1 cellular context compared by ENCODE assay signal in genomic region chr4:14168919-14169318, GRCh38.
A peak's percentile ranks its signal among the peaks of the same experiment; 100 is the strongest.
TF ChIP-seq lines count a peak whose summit lies in the region.

No MANE protein-coding gene starts in this region.

TF ChIP-seq in liver, 16 proteins besides CTCF, POLR2A, EP300 and RAD21 (continued from another document):
- TF ChIP-seq, protein P1, sequence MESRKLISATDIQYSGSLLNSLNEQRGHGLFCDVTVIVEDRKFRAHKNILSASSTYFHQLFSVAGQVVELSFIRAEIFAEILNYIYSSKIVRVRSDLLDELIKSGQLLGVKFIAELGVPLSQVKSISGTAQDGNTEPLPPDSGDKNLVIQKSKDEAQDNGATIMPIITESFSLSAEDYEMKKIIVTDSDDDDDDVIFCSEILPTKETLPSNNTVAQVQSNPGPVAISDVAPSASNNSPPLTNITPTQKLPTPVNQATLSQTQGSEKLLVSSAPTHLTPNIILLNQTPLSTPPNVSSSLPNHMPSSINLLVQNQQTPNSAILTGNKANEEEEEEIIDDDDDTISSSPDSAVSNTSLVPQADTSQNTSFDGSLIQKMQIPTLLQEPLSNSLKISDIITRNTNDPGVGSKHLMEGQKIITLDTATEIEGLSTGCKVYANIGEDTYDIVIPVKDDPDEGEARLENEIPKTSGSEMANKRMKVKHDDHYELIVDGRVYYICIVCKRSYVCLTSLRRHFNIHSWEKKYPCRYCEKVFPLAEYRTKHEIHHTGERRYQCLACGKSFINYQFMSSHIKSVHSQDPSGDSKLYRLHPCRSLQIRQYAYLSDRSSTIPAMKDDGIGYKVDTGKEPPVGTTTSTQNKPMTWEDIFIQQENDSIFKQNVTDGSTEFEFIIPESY (IDR thresholded peaks at IDR 0.05) = no peak
- TF ChIP-seq HNF4G (IDR thresholded peaks at IDR 0.05) = no peak
- TF ChIP-seq, protein P2, sequence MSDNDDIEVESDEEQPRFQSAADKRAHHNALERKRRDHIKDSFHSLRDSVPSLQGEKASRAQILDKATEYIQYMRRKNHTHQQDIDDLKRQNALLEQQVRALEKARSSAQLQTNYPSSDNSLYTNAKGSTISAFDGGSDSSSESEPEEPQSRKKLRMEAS (IDR thresholded peaks at IDR 0.05) = peak; percentile 50
- TF ChIP-seq FOXA1 (IDR thresholded peaks at IDR 0.05) = no peak
- no peak for TF ChIP-seq NR2F2 (IDR thresholded peaks at IDR 0.05)
- TF ChIP-seq HNF4A (conservative IDR thresholded peaks at IDR 0.05) = peak; percentile 25 to 33
- TF ChIP-seq, protein P3, sequence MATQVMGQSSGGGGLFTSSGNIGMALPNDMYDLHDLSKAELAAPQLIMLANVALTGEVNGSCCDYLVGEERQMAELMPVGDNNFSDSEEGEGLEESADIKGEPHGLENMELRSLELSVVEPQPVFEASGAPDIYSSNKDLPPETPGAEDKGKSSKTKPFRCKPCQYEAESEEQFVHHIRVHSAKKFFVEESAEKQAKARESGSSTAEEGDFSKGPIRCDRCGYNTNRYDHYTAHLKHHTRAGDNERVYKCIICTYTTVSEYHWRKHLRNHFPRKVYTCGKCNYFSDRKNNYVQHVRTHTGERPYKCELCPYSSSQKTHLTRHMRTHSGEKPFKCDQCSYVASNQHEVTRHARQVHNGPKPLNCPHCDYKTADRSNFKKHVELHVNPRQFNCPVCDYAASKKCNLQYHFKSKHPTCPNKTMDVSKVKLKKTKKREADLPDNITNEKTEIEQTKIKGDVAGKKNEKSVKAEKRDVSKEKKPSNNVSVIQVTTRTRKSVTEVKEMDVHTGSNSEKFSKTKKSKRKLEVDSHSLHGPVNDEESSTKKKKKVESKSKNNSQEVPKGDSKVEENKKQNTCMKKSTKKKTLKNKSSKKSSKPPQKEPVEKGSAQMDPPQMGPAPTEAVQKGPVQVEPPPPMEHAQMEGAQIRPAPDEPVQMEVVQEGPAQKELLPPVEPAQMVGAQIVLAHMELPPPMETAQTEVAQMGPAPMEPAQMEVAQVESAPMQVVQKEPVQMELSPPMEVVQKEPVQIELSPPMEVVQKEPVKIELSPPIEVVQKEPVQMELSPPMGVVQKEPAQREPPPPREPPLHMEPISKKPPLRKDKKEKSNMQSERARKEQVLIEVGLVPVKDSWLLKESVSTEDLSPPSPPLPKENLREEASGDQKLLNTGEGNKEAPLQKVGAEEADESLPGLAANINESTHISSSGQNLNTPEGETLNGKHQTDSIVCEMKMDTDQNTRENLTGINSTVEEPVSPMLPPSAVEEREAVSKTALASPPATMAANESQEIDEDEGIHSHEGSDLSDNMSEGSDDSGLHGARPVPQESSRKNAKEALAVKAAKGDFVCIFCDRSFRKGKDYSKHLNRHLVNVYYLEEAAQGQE (IDR thresholded peaks at IDR 0.05) = no peak
